13 cellular contexts compared by ENCODE assay signal in genomic region chr7:130371059-130371458, GRCh38. TPM values are rescaled to one million over a fixed set of nuclear protein-coding genes. Genes with fewer than 3 reads are reported as not detected.
DNase-seq lines count a peak whose midpoint lies in the region; TF ChIP-seq lines count a peak whose summit lies in the region.
"Had no signal": no experiment of that assay in that cellular context is flagged by ENCODE, and none has a peak within 500 bp of the region (broad histone marks: within the 10 kb centered on the region; RNA-seq: fewer than 3 reads in every experiment).

No MANE protein-coding gene starts in this region.

- no peaks in the 10 kb centered on the region for H3K9me3 ChIP-seq in ascending aorta
- H3K9me3 ChIP-seq in hepatocyte (ENCODE audit: low read depth) = no peaks in the 10 kb centered on the region
- peaks cover 0 to 4% of the 10 kb centered on the region in 2 donors for H3K9me3 ChIP-seq in stomach smooth muscle (ENCODE audit: control insufficient read depth in 2 of 2, low read length in 2 of 2)

- intact Hi-C loops in ascending aorta (cut with DNase I) = no loop called here

- no peaks in the 10 kb centered on the region for H3K9me2 ChIP-seq in hepatocyte (replicated peaks; ENCODE audit: insufficient read depth)

- H3K27me3 ChIP-seq in ascending aorta (no peaks in the 10 kb centered on the region), hepatocyte (no peaks in the 10 kb centered on the region), stomach smooth muscle (ENCODE audit: control insufficient read depth in 1 of 2, insufficient read depth in 2 of 2, low read length in 2 of 2) (no peaks in the 10 kb centered on the region)

- WGBS in hepatocyte (ENCODE audit: low lambda C conversion rate, missing lambda C conversion rate) = 84% methylated on average over 4 of the region's 4 CpGs

- no peak overlapping the region for H3K4me2 ChIP-seq in hepatocyte

- DNase-seq in DMS 273 (lab: John Stamatoyannopoulos, UW; ENCODE audit: unreplicated experiment) (peak; percentile 58), DMS 273 treated with DMSO at 0.1 percent for 48 hours (lab: John Stamatoyannopoulos, UW) (no peak), ascending aorta (ENCODE audit: low spot score in 2 of 2) (peak in 1 of 2 donors; percentile 85), hepatocyte (ENCODE audit: low spot score) (no peak), substantia nigra (lab: John Stamatoyannopoulos, UW) (no peak), hippocampal formation (lab: John Stamatoyannopoulos, UW) (no peak)
- DNase-seq in stimulated activated CD8-positive, alpha-beta memory T cell treated with anti-CD3 and anti-CD28 coated beads, Interleukin-4, amount 100 ng/mL, for 48 hours = no peak
- DNase-seq: activated CD4-positive, alpha-beta T cell treated with anti-CD3 and anti-CD28 coated beads, Interleukin-2, amount 50 U/mL, for 1 hour; activated gamma-delta T cell treated with Interleukin-2 at 50 U/mL for 16 hours; NCI-H510A treated with DMSO at 0.1 percent for 48 hours had no signal

- H3K4me1 ChIP-seq in ascending aorta (peaks cover 25 to 44% of the 10 kb centered on the region in 2 donors), hepatocyte (ENCODE audit: insufficient read depth) (peaks cover 67% of the 10 kb centered on the region), stomach smooth muscle (ENCODE audit: control insufficient read depth, insufficient read depth, low read length) (peaks cover 52% of the 10 kb centered on the region)

- H3K9ac ChIP-seq in stomach smooth muscle (ENCODE audit: low read length in 2 of 2) = no peak overlapping the region

- H4K20me1 ChIP-seq in hepatocyte (ENCODE audit: insufficient read depth, poor library complexity, severe bottlenecking) = no peaks in the 10 kb centered on the region

- H3K36me3 ChIP-seq in ascending aorta (no peaks in the 10 kb centered on the region), hepatocyte (replicated peaks; ENCODE audit: insufficient read depth, low read depth) (no peaks in the 10 kb centered on the region), stomach smooth muscle (ENCODE audit: control insufficient read depth in 2 of 2, insufficient read depth in 2 of 2, low read length in 2 of 2) (no peaks in the 10 kb centered on the region)

- no peak overlapping the region for H2AFZ ChIP-seq in hepatocyte

- H3K79me2 ChIP-seq in hepatocyte = no peaks in the 10 kb centered on the region

- TF ChIP-seq CTCF in ascending aorta (IDR thresholded peaks at IDR 0.05) (no peak), hepatocyte (IDR thresholded peaks at IDR 0.05; ENCODE audit: poor library complexity) (no peak)

- H3K27ac ChIP-seq in ascending aorta (peak overlapping the region; percentile 86 to 94), hepatocyte (peak overlapping the region; percentile 94), stomach smooth muscle (ENCODE audit: low read length) (peak overlapping the region; percentile 98), substantia nigra (ENCODE audit: low read depth, low read length, poor library complexity, severe bottlenecking) (no peak overlapping the region)
- H3K27ac ChIP-seq: 22Rv1 had no signal

- H3K4me3 ChIP-seq in ascending aorta = no peak overlapping the region
- no peak overlapping the region for H3K4me3 ChIP-seq in hepatocyte
- no peak overlapping the region for H3K4me3 ChIP-seq in stomach smooth muscle (ENCODE audit: low read length in 2 of 2)
- H3K4me3 ChIP-seq: coronary artery had no signal

RNA-seq across cellular contexts. Expression of gene CPA1, which starts 9.2 kb away (rescaled TPM):
- total RNA-seq in ascending aorta (not detected), hepatocyte (3.4 and 3.8 TPM in 2 replicates)
- 4.4 and 5.8 TPM in 2 replicates for polyA plus RNA-seq in hepatocyte

RNA-seq across cellular contexts. Expression of gene CPA5, which starts 26.4 kb away (rescaled TPM):
- not detected for total RNA-seq in ascending aorta
- not detected in 2 replicates for total RNA-seq in hepatocyte
- 0.30 TPM in 1 of 2 replicates, not detected in the other for polyA plus RNA-seq in hepatocyte
